19 cellular contexts compared by ENCODE assay signal in genomic region chr9:131233556-131233955, GRCh38. TPM values are rescaled to one million over a fixed set of nuclear protein-coding genes. Genes with fewer than 3 reads are reported as not detected.
A peak's percentile ranks its signal among the peaks of the same experiment; 100 is the strongest.
DNase-seq lines count a peak whose midpoint lies in the region; ATAC-seq and TF ChIP-seq lines count a peak whose summit lies in the region.
"Had no signal": no experiment of that assay in that cellular context is flagged by ENCODE, and none has a peak within 500 bp of the region (broad histone marks: within the 10 kb centered on the region; RNA-seq: fewer than 3 reads in every experiment).

No MANE protein-coding gene starts in this region.

- H3K4me3 Mint-ChIP-seq in activated CD4-positive, alpha-beta T cell treated with anti-CD3 and anti-CD28 coated beads, Interleukin-2, amount 10 ng/mL, durations not matched to agents 7 days and 5 days, result peak overlapping the region; percentile 31
- H3K4me3 Mint-ChIP-seq in CD4-positive, alpha-beta memory T cell, result peak overlapping the region; percentile 79 to 90 (median 86)
- H3K4me3 Mint-ChIP-seq: activated B cell treated with CpG ODN at 0.5 μM for 24 hours, IgD-negative memory B cell, nephron had no signal

- peaks cover 56% of the 10 kb centered on the region for H3K4me1 ChIP-seq in CD4-positive, alpha-beta memory T cell (ENCODE audit: insufficient read depth, low read length)
- peaks cover 9% of the 10 kb centered on the region for H3K4me1 ChIP-seq in mucosa of descending colon (ENCODE audit: low read depth)

- H3K4me3 ChIP-seq in CD4-positive, alpha-beta memory T cell (ENCODE audit: low read length in 2 of 2), result peak overlapping the region in 1 of 2 donors; percentile 6
- H3K4me3 ChIP-seq in mucosa of descending colon, result no peak overlapping the region
- H3K4me3 ChIP-seq: BLaER1 treated with 17β-estradiol and CSF1 and Interleukin-3, amounts not matched to agents 10 nM and 100 nM; gastroesophageal sphincter; lung; upper lobe of left lung had no signal

- peaks cover 3% of the 10 kb centered on the region for H3K36me3 ChIP-seq in CD4-positive, alpha-beta memory T cell (ENCODE audit: insufficient read depth, low read length)
- peaks cover 7% of the 10 kb centered on the region for H3K36me3 ChIP-seq in mucosa of descending colon (ENCODE audit: low read depth)

- H3K27me3 ChIP-seq in CD4-positive, alpha-beta memory T cell (ENCODE audit: insufficient read depth, low read length), result no peaks in the 10 kb centered on the region
- H3K27me3 ChIP-seq: BLaER1 treated with 17β-estradiol and CSF1 and Interleukin-3, amounts not matched to agents 10 nM and 100 nM; gastroesophageal sphincter; upper lobe of left lung had no signal

- no peak for TF ChIP-seq CTCF in mucosa of descending colon (IDR thresholded peaks at IDR 0.05)
- TF ChIP-seq CTCF in GM10248 (IDR thresholded peaks at IDR 0.05; ENCODE audit: control extremely low read depth, extremely low read depth, low read depth, missing control alignments), result no peak

- intact Hi-C loops in CD4-positive, alpha-beta memory T cell (cut with micrococcal nuclease), result loop anchor here (1.0 to 10.0 kb wide), 2 partner anchors 23 to 59 kb away; no protein-coding TSS in a partner anchor
- intact Hi-C loops in mucosa of descending colon (cut with DNase I, micrococcal nuclease), result no loop called here

- H3K9me3 ChIP-seq in CD4-positive, alpha-beta memory T cell (ENCODE audit: control insufficient read depth in 1 of 2, low read length in 2 of 2), result no peaks in the 10 kb centered on the region
- no peaks in the 10 kb centered on the region for H3K9me3 ChIP-seq in mucosa of descending colon
- H3K9me3 ChIP-seq: BLaER1 treated with 17β-estradiol and CSF1 and Interleukin-3, amounts not matched to agents 10 nM and 100 nM; gastroesophageal sphincter; stomach; upper lobe of left lung had no signal

- peak overlapping the region; percentile 80 for H3K27ac Mint-ChIP-seq in activated CD4-positive, alpha-beta T cell treated with anti-CD3 and anti-CD28 coated beads, Interleukin-2, amount 10 ng/mL, durations not matched to agents 7 days and 5 days
- peak overlapping the region; percentile 86 to 98 (median 96) for H3K27ac Mint-ChIP-seq in CD4-positive, alpha-beta memory T cell
- H3K27ac Mint-ChIP-seq in activated naive CD4-positive, alpha-beta T cell treated with anti-CD3 and anti-CD28 coated beads, Interleukin-2, amount 50 U/mL, for 72 hours, result peak overlapping the region; percentile 34 to 74
- H3K27ac Mint-ChIP-seq: activated B cell treated with CpG ODN at 0.5 μM for 24 hours, nephron had no signal

- peaks cover 39% of the 10 kb centered on the region for H3K4me1 Mint-ChIP-seq in activated CD4-positive, alpha-beta T cell treated with anti-CD3 and anti-CD28 coated beads, Interleukin-2, amount 10 ng/mL, durations not matched to agents 7 days and 5 days
- peaks cover 26 to 60% (median 43%) of the 10 kb centered on the region in 4 donors for H3K4me1 Mint-ChIP-seq in CD4-positive, alpha-beta memory T cell

- no peak for DNase-seq in activated CD4-positive, alpha-beta T cell treated with anti-CD3 and anti-CD28 coated beads, Interleukin-2, amount 10 ng/mL, durations not matched to agents 7 days and 5 days
- no peak for DNase-seq in activated CD4-positive, alpha-beta T cell treated with anti-CD3 and anti-CD28 coated beads for 48 hours
- peak; percentile 52 to 64 (median 57) for DNase-seq in CD4-positive, alpha-beta memory T cell
- no peak for DNase-seq in activated naive CD4-positive, alpha-beta T cell treated with anti-CD3 and anti-CD28 coated beads, Interleukin-2, amount 50 U/mL, for 72 hours (ENCODE audit: low spot score in 2 of 2)
- DNase-seq in mucosa of descending colon (no peak), GM10248 (ENCODE audit: extremely low spot score) (no peak), NCI-H2107 treated with DMSO at 0.1 percent for 48 hours (lab: John Stamatoyannopoulos, UW; ENCODE audit: unreplicated experiment) (no peak)
- DNase-seq: activated B cell treated with CpG ODN at 0.5 μM for 24 hours, NCI-H1930, NCI-H510A treated with DMSO at 0.1 percent for 48 hours, SHP77 treated with DMSO at 0.1 percent for 48 hours, stomach, upper lobe of left lung had no signal

- CTCF ChIA-PET in activated CD4-positive, alpha-beta T cell treated with anti-CD3 and anti-CD28 coated beads, Interleukin-2, amount 10 ng/mL, durations not matched to agents 7 days and 5 days (lab: Charles Lee), result interaction anchor here (1.0 kb wide), 1 partner anchor 34 kb away, joined by 4 read pairs; no protein-coding TSS in a partner anchor
- CTCF ChIA-PET in CD4-positive, alpha-beta memory T cell (lab: Charles Lee; ENCODE audit: partially characterized antibody), result interaction anchor here (3.1 kb wide), 1 partner anchor 19 kb away, joined by 10 read pairs; no protein-coding TSS in a partner anchor
- CTCF ChIA-PET in GM10248 (lab: Yijun Ruan, JAX), result no interaction called here

- POLR2A ChIA-PET in activated CD4-positive, alpha-beta T cell treated with anti-CD3 and anti-CD28 coated beads, Interleukin-2, amount 10 ng/mL, durations not matched to agents 7 days and 5 days (lab: Charles Lee), result no interaction called here
- POLR2A ChIA-PET in CD4-positive, alpha-beta memory T cell (lab: Charles Lee; ENCODE audit: partially characterized antibody), result interaction anchor here (0.6 to 11.8 kb wide), 6 partner anchors 18 to 39 kb away, joined by 3 to 237 read pairs (median 8); partner anchors contain the start of gene FAM78A
- POLR2A ChIA-PET in GM10248 (lab: Yijun Ruan, JAX), result no interaction called here

- no peaks in the 10 kb centered on the region for H3K27me3 Mint-ChIP-seq in activated CD4-positive, alpha-beta T cell treated with anti-CD3 and anti-CD28 coated beads, Interleukin-2, amount 10 ng/mL, durations not matched to agents 7 days and 5 days
- H3K27me3 Mint-ChIP-seq in CD4-positive, alpha-beta memory T cell, result no peaks in the 10 kb centered on the region
- H3K27me3 Mint-ChIP-seq: activated B cell treated with CpG ODN at 0.5 μM for 24 hours, IgD-negative memory B cell had no signal

- H3K36me3 Mint-ChIP-seq in activated CD4-positive, alpha-beta T cell treated with anti-CD3 and anti-CD28 coated beads, Interleukin-2, amount 10 ng/mL, durations not matched to agents 7 days and 5 days (ENCODE audit: low read depth), result peaks cover 50% of the 10 kb centered on the region
- H3K36me3 Mint-ChIP-seq in CD4-positive, alpha-beta memory T cell, result peaks cover 37 to 39% of the 10 kb centered on the region in 2 donors
- H3K36me3 Mint-ChIP-seq in activated naive CD4-positive, alpha-beta T cell treated with anti-CD3 and anti-CD28 coated beads, Interleukin-2, amount 50 U/mL, for 72 hours, result peaks cover 11 to 20% of the 10 kb centered on the region in 2 donors

- peak overlapping the region; percentile 46 for H3K27ac ChIP-seq in CD4-positive, alpha-beta memory T cell (ENCODE audit: low read depth, low read length)
- H3K27ac ChIP-seq: gastroesophageal sphincter had no signal

- no peaks in the 10 kb centered on the region for H3K9me3 Mint-ChIP-seq in activated CD4-positive, alpha-beta T cell treated with anti-CD3 and anti-CD28 coated beads, Interleukin-2, amount 10 ng/mL, durations not matched to agents 7 days and 5 days
- no peaks in the 10 kb centered on the region for H3K9me3 Mint-ChIP-seq in CD4-positive, alpha-beta memory T cell
- H3K9me3 Mint-ChIP-seq in activated naive CD4-positive, alpha-beta T cell treated with anti-CD3 and anti-CD28 coated beads, Interleukin-2, amount 50 U/mL, for 72 hours, result no peaks in the 10 kb centered on the region
- H3K9me3 Mint-ChIP-seq: activated B cell treated with CpG ODN at 0.5 μM for 24 hours, IgD-negative memory B cell, nephron had no signal

- peak in 1 of 2 donors; percentile 23 for ATAC-seq in activated naive CD4-positive, alpha-beta T cell treated with anti-CD3 and anti-CD28 coated beads, Interleukin-2, amount 50 U/mL, for 72 hours
- ATAC-seq in mucosa of descending colon (peak; percentile 23), HG02623 (IDR thresholded peaks at IDR 0.05; ENCODE audit: unreplicated experiment) (no peak)
- ATAC-seq: gastroesophageal sphincter had no signal

RNA-seq across cellular contexts. Expression of gene FAM78A, which starts 42.8 kb away (rescaled TPM):
- 100 to 1,000 TPM; 118 to 128 TPM for total RNA-seq in activated CD4-positive, alpha-beta T cell treated with anti-CD3 and anti-CD28 coated beads, Interleukin-2, amount 10 ng/mL, durations not matched to agents 7 days and 5 days
- total RNA-seq in CD4-positive, alpha-beta memory T cell, result 10 to 100 TPM; 93.5 TPM
- polyA plus RNA-seq in CD4-positive, alpha-beta memory T cell, result 10 to 100 TPM in 1 of 2 donors, 1 to 10 TPM in 1; 5.5 to 29.2 TPM
- total RNA-seq in activated naive CD4-positive, alpha-beta T cell treated with anti-CD3 and anti-CD28 coated beads, Interleukin-2, amount 50 U/mL, for 72 hours, result 10 to 100 TPM; 23.0 to 45.7 TPM
- 1 to 10 TPM; 1.4 to 3.9 (median 2.9) TPM for total RNA-seq in mucosa of descending colon

RNA-seq across cellular contexts. Expression of gene PLPP7, which starts 56.0 kb away (rescaled TPM):
- total RNA-seq in activated CD4-positive, alpha-beta T cell treated with anti-CD3 and anti-CD28 coated beads, Interleukin-2, amount 10 ng/mL, durations not matched to agents 7 days and 5 days, result under 1 TPM in 1 of 2 experiments, not detected in 1; 0.21 TPM
- total RNA-seq in CD4-positive, alpha-beta memory T cell, result not detected
- polyA plus RNA-seq in CD4-positive, alpha-beta memory T cell, result not detected
- under 1 TPM; 0.14 to 0.37 TPM for total RNA-seq in activated naive CD4-positive, alpha-beta T cell treated with anti-CD3 and anti-CD28 coated beads, Interleukin-2, amount 50 U/mL, for 72 hours
- total RNA-seq in mucosa of descending colon, result 1 to 10 TPM in 2 of 3 donors, under 1 TPM in 1; 0.58 to 9.7 (median 1.0) TPM

Comparison
In these comparisons a context has a peak if more than half of its experiments do, and no peak if none do; other contexts are left out.
1. DNase-seq: peak in CD4-positive, alpha-beta memory T cell (5 of 5); none in activated CD4-positive, alpha-beta T cell treated with anti-CD3 and anti-CD28 coated beads, Interleukin-2, amount 10 ng/mL, durations not matched to agents 7 days and 5 days (single experiment), activated CD4-positive, alpha-beta T cell treated with anti-CD3 and anti-CD28 coated beads for 48 hours (single experiment), activated naive CD4-positive, alpha-beta T cell treated with anti-CD3 and anti-CD28 coated beads, Interleukin-2, amount 50 U/mL, for 72 hours (0 of 2), mucosa of descending colon (0 of 3), GM10248 (single experiment) and NCI-H2107 treated with DMSO at 0.1 percent for 48 hours (single experiment).
2. RNA of gene FAM78A, which starts 42.8 kb away (total RNA-seq): 118 to 128 TPM in activated CD4-positive, alpha-beta T cell treated with anti-CD3 and anti-CD28 coated beads, Interleukin-2, amount 10 ng/mL, durations not matched to agents 7 days and 5 days, 93.5 TPM in CD4-positive, alpha-beta memory T cell and 23.0 to 45.7 TPM in activated naive CD4-positive, alpha-beta T cell treated with anti-CD3 and anti-CD28 coated beads, Interleukin-2, amount 50 U/mL, for 72 hours; 1.4 to 3.9 TPM in mucosa of descending colon; every median in the first group is over 4 times any median in the second.
3. Peak in every context shown above with its lines, with median percentiles within 50 percentile points of each other: H3K27ac Mint-ChIP-seq.